ENCODE assay signal across 8 cellular contexts in genomic region chr12:68358532-68359485, GRCh38. TPM values are rescaled to one million over a fixed set of nuclear protein-coding genes. Genes with fewer than 3 reads are reported as not detected.
DNase-seq lines count a peak whose midpoint lies in the region; ATAC-seq and TF ChIP-seq lines count a peak whose summit lies in the region.

No MANE protein-coding gene starts in this region.

- no peaks in the 10 kb centered on the region for H3K27me3 ChIP-seq in RWPE2 (ENCODE audit: insufficient read depth, poor library complexity, severe bottlenecking)
- no peaks in the 10 kb centered on the region for H3K27me3 ChIP-seq in heart right ventricle

- ATAC-seq in GM21526 (IDR thresholded peaks at IDR 0.05; ENCODE audit: low FRiP score, unreplicated experiment) (peak; percentile 75), RWPE2 (ENCODE audit: low read depth) (peak; percentile 73), heart right ventricle (peak; percentile 65 to 92 (median 87))
- peak; percentile 85 for ATAC-seq in activated naive CD8-positive, alpha-beta T cell treated with anti-CD3 and anti-CD28 coated beads, Interleukin-2, amount 10 ng/mL, durations not matched to agents 7 days and 5 days (ENCODE audit: low read depth)

- H3K27me3 Mint-ChIP-seq in activated naive CD8-positive, alpha-beta T cell treated with anti-CD3 and anti-CD28 coated beads, Interleukin-2, amount 10 ng/mL, durations not matched to agents 7 days and 5 days = no peaks in the 10 kb centered on the region

- no peaks in the 10 kb centered on the region for H3K4me1 ChIP-seq in RWPE2 (ENCODE audit: insufficient read depth, poor library complexity, severe bottlenecking)
- peaks cover 0 to 31% (median 13%) of the 10 kb centered on the region in 9 donors for H3K4me1 ChIP-seq in heart right ventricle

- WGBS in heart right ventricle, 2 donors = 44% methylated on average over 10 of the region's 10 CpGs

- H3K27ac Mint-ChIP-seq in activated naive CD8-positive, alpha-beta T cell treated with anti-CD3 and anti-CD28 coated beads, Interleukin-2, amount 10 ng/mL, durations not matched to agents 7 days and 5 days = no peak overlapping the region

- DNase-seq in G401 (ENCODE audit: low spot score) (peak; percentile 51), HT1080 (ENCODE audit: low read depth) (peak; percentile 73), RWPE2 (ENCODE audit: low spot score) (no peak), heart right ventricle (peak in 1 of 2 donors; percentile 79), putamen (ENCODE audit: low spot score) (peak; percentile 59), DMS79 (lab: John Stamatoyannopoulos, UW) (no peak)
- DNase-seq in activated naive CD8-positive, alpha-beta T cell treated with anti-CD3 and anti-CD28 coated beads, Interleukin-2, amount 10 ng/mL, durations not matched to agents 7 days and 5 days = no peak

- no peaks in the 10 kb centered on the region for H3K9me3 Mint-ChIP-seq in activated naive CD8-positive, alpha-beta T cell treated with anti-CD3 and anti-CD28 coated beads, Interleukin-2, amount 10 ng/mL, durations not matched to agents 7 days and 5 days

- intact Hi-C loops in heart right ventricle (cut with DNase I) = loop anchor here (2.0 to 10.0 kb wide), 7 partner anchors 252 to 328 kb away; partner anchors contain the start of genes NUP107 (in 7 of the 10) and RAP1B (in 3 of the 10)

- in situ Hi-C loops in G401 (cut with HindIII; ENCODE audit: low sequenced_read_pairs) = no loop called here

- no peaks in the 10 kb centered on the region for H3K36me3 ChIP-seq in RWPE2 (ENCODE audit: low read depth)
- no peaks in the 10 kb centered on the region for H3K36me3 ChIP-seq in heart right ventricle

- H3K9me3 ChIP-seq in RWPE2 (ENCODE audit: severe bottlenecking) = no peaks in the 10 kb centered on the region
- H3K9me3 ChIP-seq in heart right ventricle = no peaks in the 10 kb centered on the region

- peaks cover 3% of the 10 kb centered on the region for H3K36me3 Mint-ChIP-seq in activated naive CD8-positive, alpha-beta T cell treated with anti-CD3 and anti-CD28 coated beads, Interleukin-2, amount 10 ng/mL, durations not matched to agents 7 days and 5 days

- H3K4me3 ChIP-seq in RWPE2 (ENCODE audit: severe bottlenecking) (no peak overlapping the region), heart right ventricle (no peak overlapping the region)

- peaks cover 17% of the 10 kb centered on the region for H3K4me1 Mint-ChIP-seq in activated naive CD8-positive, alpha-beta T cell treated with anti-CD3 and anti-CD28 coated beads, Interleukin-2, amount 10 ng/mL, durations not matched to agents 7 days and 5 days

- TF ChIP-seq CTCF in RWPE2 (IDR thresholded peaks at IDR 0.05; ENCODE audit: poor library complexity, severe bottlenecking) (peak; percentile 79), heart right ventricle (IDR thresholded peaks at IDR 0.05) (peak; percentile 56 to 78 (median 74))

- POLR2A ChIA-PET in activated naive CD8-positive, alpha-beta T cell treated with anti-CD3 and anti-CD28 coated beads, Interleukin-2, amount 10 ng/mL, durations not matched to agents 7 days and 5 days (lab: Charles Lee) = interaction anchor here (0.6 to 1.1 kb wide), 4 partner anchors 97 to 478 kb away, joined by 3 to 6 read pairs (median 4); no protein-coding TSS in a partner anchor

- no peak overlapping the region for H3K4me3 Mint-ChIP-seq in activated naive CD8-positive, alpha-beta T cell treated with anti-CD3 and anti-CD28 coated beads, Interleukin-2, amount 10 ng/mL, durations not matched to agents 7 days and 5 days

- H3K27ac ChIP-seq in RWPE2 (ENCODE audit: poor library complexity, severe bottlenecking) (no peak overlapping the region), heart right ventricle (peak overlapping the region in 1 of 10 donors; percentile 64)

RNA-seq across cellular contexts. Expression of gene MDM1, which starts 26.6 kb away (rescaled TPM):
- 6.5 and 12.8 TPM in 2 replicates for total RNA-seq in G401 (2014; rRNA removed; shearing (Covaris generic))
- total RNA-seq in HT1080 (2014; rRNA removed; shearing (Covaris generic)) = 6.7 and 9.0 TPM in 2 replicates
- polyA plus RNA-seq in HT1080 (2015; cell fraction: cytosol; rRNA removed) = 5.6 and 6.9 TPM in 2 replicates
- 31.4 and 35.5 TPM in 2 replicates for polyA plus RNA-seq in HT1080 (2015; cell fraction: nucleus; rRNA removed)
- 10 to 100 TPM; 23.2 to 24.0 TPM for total RNA-seq in activated naive CD8-positive, alpha-beta T cell treated with anti-CD3 and anti-CD28 coated beads, Interleukin-2, amount 10 ng/mL, durations not matched to agents 7 days and 5 days
- total RNA-seq in heart right ventricle = 1 to 10 TPM; 3.3 to 8.5 (median 6.2) TPM
- 10 to 100 TPM in 1 of 2 donors, 1 to 10 TPM in 1; 4.3 to 11.8 TPM for polyA plus RNA-seq in heart right ventricle

Comparison
In these comparisons a context has a peak if more than half of its experiments do, and no peak if none do; other contexts are left out.
1. DNase-seq: peak in G401 (single experiment), HT1080 (single experiment) and putamen (single experiment); none in RWPE2 (single experiment), activated naive CD8-positive, alpha-beta T cell treated with anti-CD3 and anti-CD28 coated beads, Interleukin-2, amount 10 ng/mL, durations not matched to agents 7 days and 5 days (single experiment) and DMS79 (single experiment).
2. Peak in every context shown above with its lines, with median percentiles within 50 percentile points of each other: ATAC-seq.